28 cellular contexts compared by ENCODE assay signal in genomic region chr11:86681039-86681745, GRCh38. TPM values are rescaled to one million over a fixed set of nuclear protein-coding genes. Genes with fewer than 3 reads are reported as not detected.
DNase-seq lines count a peak whose midpoint lies in the region; ATAC-seq and TF ChIP-seq lines count a peak whose summit lies in the region.
"Had no signal": no experiment of that assay in that cellular context is flagged by ENCODE, and none has a peak within 500 bp of the region (broad histone marks: within the 10 kb centered on the region; RNA-seq: fewer than 3 reads in every experiment).

No MANE protein-coding gene starts in this region.

- TF ChIP-seq CTCF in heart left ventricle (IDR thresholded peaks at IDR 0.05) (no peak), gastrocnemius medialis (IDR thresholded peaks at IDR 0.05 in 4 of 5, conservative IDR thresholded peaks at IDR 0.05 in 1 of 5) (no peak), left lung (IDR thresholded peaks at IDR 0.05) (no peak), GM13977 (IDR thresholded peaks at IDR 0.05; ENCODE audit: extremely low read depth, insufficient read depth, missing control alignments) (no peak)

- intact Hi-C loops in heart left ventricle (cut with DNase I): no loop called here
- intact Hi-C loops in cardiac septum (cut with DNase I): loop anchor here (5.0 kb wide), 1 partner anchor 136 kb away; no protein-coding TSS in a partner anchor
- intact Hi-C loops in gastrocnemius medialis (cut with DNase I; ENCODE audit: low total_unique reads): no loop called here
- intact Hi-C loops in left lung (cut with DNase I): no loop called here

- in situ Hi-C loops in gastrocnemius medialis (cut with MboI; ENCODE audit: low sequenced_read_pairs in 4 of 4): no loop called here
- in situ Hi-C loops in GM13977 (cut with MboI; ENCODE audit: low pct_unique_long_range_greater_than_20kb, low sequenced_read_pairs, unreplicated experiment): no loop called here

- no peak overlapping the region for H3K4me3 ChIP-seq in heart left ventricle
- H3K4me3 ChIP-seq in gastrocnemius medialis: no peak overlapping the region
- H3K4me3 ChIP-seq in left lung: no peak overlapping the region
- H3K4me3 ChIP-seq: esophagus squamous epithelium, GM23248, thyroid gland had no signal

- no peaks in the 10 kb centered on the region for H3K27me3 ChIP-seq in heart left ventricle
- H3K27me3 ChIP-seq in gastrocnemius medialis: no peaks in the 10 kb centered on the region
- no peaks in the 10 kb centered on the region for H3K27me3 ChIP-seq in left lung
- H3K27me3 ChIP-seq: thyroid gland had no signal

- H3K27ac ChIP-seq in heart left ventricle (peak overlapping the region in 10 of 12 donors; percentile 7 to 78 (median 60)), gastrocnemius medialis (peak overlapping the region; percentile 5 to 68 (median 51)), left lung (no peak overlapping the region)
- H3K27ac ChIP-seq: GM23248, thyroid gland had no signal

- H3K4me1 ChIP-seq in heart left ventricle (peaks cover 0 to 48% (median 16%) of the 10 kb centered on the region in 12 donors), gastrocnemius medialis (peaks cover 20 to 21% of the 10 kb centered on the region in 2 donors), left lung (no peaks in the 10 kb centered on the region)

- peak in 2 of 4 donors; percentile 31 to 40 for ATAC-seq in heart left ventricle
- ATAC-seq in gastrocnemius medialis: no peak
- no peak for ATAC-seq in left lung
- no peak for ATAC-seq in GM18858 (IDR thresholded peaks at IDR 0.05; ENCODE audit: unreplicated experiment)
- no peak for ATAC-seq in GM18505 (IDR thresholded peaks at IDR 0.05; ENCODE audit: unreplicated experiment)
- ATAC-seq: activated CD4-positive, alpha-beta T cell treated with anti-CD3 and anti-CD28 coated beads for 36 hours; natural killer cell; stimulated activated naive B cell treated with anti-CD40 and anti-IgM and Interleukin-4, amounts not matched to agents 10 μg/mL and 1 μg/mL and 100 μg/mL, for 72 hours; T-helper 17 cell had no signal

- WGBS in heart left ventricle, 4 donors: 46 to 51% (median 50%) methylated on average over 5 of the region's 5 CpGs

- H3K9me3 ChIP-seq in heart left ventricle (no peaks in the 10 kb centered on the region), gastrocnemius medialis (no peaks in the 10 kb centered on the region), left lung (no peaks in the 10 kb centered on the region)
- H3K9me3 ChIP-seq: esophagus squamous epithelium, thyroid gland had no signal

- H3K36me3 ChIP-seq in heart left ventricle (no peaks in the 10 kb centered on the region), gastrocnemius medialis (no peaks in the 10 kb centered on the region), left lung (no peaks in the 10 kb centered on the region)
- H3K36me3 ChIP-seq: esophagus squamous epithelium, thyroid gland had no signal

- no peak for TF ChIP-seq POLR2A in heart left ventricle (IDR thresholded peaks at IDR 0.05)
- no peak for TF ChIP-seq POLR2A in gastrocnemius medialis (IDR thresholded peaks at IDR 0.05)
- no peak for TF ChIP-seq POLR2A in GM18505 (IDR thresholded peaks at IDR 0.05; ENCODE audit: borderline replicate concordance, extremely low read depth, insufficient read depth, insufficient read length)

- DNase-seq in heart left ventricle: no peak
- no peak for DNase-seq in cardiac septum (ENCODE audit: low spot score)
- DNase-seq in middle frontal gyrus (ENCODE audit: extremely low spot score, low spot score): peak; percentile 43
- no peak for DNase-seq in gastrocnemius medialis
- no peak for DNase-seq in left lung
- DNase-seq in GM13977 (ENCODE audit: low spot score): no peak
- DNase-seq: 8988T; activated CD4-positive, alpha-beta T cell treated with anti-CD3 and anti-CD28 coated beads for 36 hours; activated CD8-positive, alpha-beta memory T cell treated with anti-CD3 and anti-CD28 coated beads for 24 hours; activated naive CD4-positive, alpha-beta T cell; activated T-cell treated with anti-CD3 and anti-CD28 coated beads, Interleukin-2, amount 50 U/mL, for 1 hour; CD4-positive, CD25-positive, alpha-beta regulatory T cell; DMS153; esophagus squamous epithelium; GM23248; kidney glomerular epithelial cell; natural killer cell; NCI-H1092 treated with DMSO at 0.1 percent for 48 hours; NCI-H187 treated with DMSO at 0.1 percent for 48 hours; NCI-H526 treated with DMSO at 0.1 percent for 48 hours; stimulated activated CD4-positive, alpha-beta T cell treated with anti-CD3 and anti-CD28 coated beads, Interleukin-4, amount 100 ng/mL, for 24 hours; stimulated activated naive B cell treated with anti-CD40 and anti-IgM and Interleukin-4, amounts not matched to agents 10 μg/mL and 1 μg/mL and 100 μg/mL, for 72 hours; T-helper 17 cell; thyroid gland had no signal

RNA-seq across cellular contexts. Expression of gene ME3, which starts 8.8 kb away (rescaled TPM):
- total RNA-seq in heart left ventricle (10 to 100 TPM; 26.6 to 51.5 (median 33.5) TPM), cardiac septum (19.9 TPM), gastrocnemius medialis (10 to 100 TPM in 3 of 4 donors, 1 to 10 TPM in 1; 4.2 to 17.0 (median 15.7) TPM), left lung (10 to 100 TPM; 21.6 to 22.1 TPM)
- polyA plus RNA-seq in heart left ventricle: 10 to 100 TPM; 11.3 to 24.1 TPM
- total RNA-seq: SK-MEL-5 had no signal
- polyA plus RNA-seq: IgD-negative memory B cell had no signal

Comparison
In these comparisons a context has a peak if more than half of its experiments do, and no peak if none do; other contexts are left out.
1. H3K27ac ChIP-seq: peak in heart left ventricle (10 of 12) and gastrocnemius medialis (4 of 4); none in left lung (0 of 2).